ENCODE assay signal across 8 cellular contexts in genomic region chr4:72326692-72327632, GRCh38.
DNase-seq lines count a peak whose midpoint lies in the region; TF ChIP-seq lines count a peak whose summit lies in the region.

No MANE protein-coding gene starts in this region.

- H3K27ac Mint-ChIP-seq in Calu3 (ENCODE audit: unreplicated experiment), result no peak overlapping the region

- CTCF ChIA-PET in Calu3 (lab: Charles Lee), result interaction anchor here (0.6 to 1.6 kb wide), 6 partner anchors 9 to 1059 kb away, joined by 3 to 10 read pairs (median 4); no protein-coding TSS in a partner anchor

- H3K27ac ChIP-seq in HL-60 (replicated peaks), result no peak overlapping the region
- H3K27ac ChIP-seq in transverse colon, result no peak overlapping the region

- 44 to 56% methylated on average over 2 of the region's 2 CpGs for WGBS in transverse colon (ENCODE audit: low coverage in 1 of 2), 2 donors

- H3K27me3 ChIP-seq in HL-60 (ENCODE audit: insufficient read depth, poor library complexity, severe bottlenecking) (no peaks in the 10 kb centered on the region), transverse colon (no peaks in the 10 kb centered on the region)

- H3K9me3 ChIP-seq in transverse colon, result no peaks in the 10 kb centered on the region

- intact Hi-C loops in Calu3 (cut with micrococcal nuclease; ENCODE audit: unreplicated experiment), result loop anchor here (2.0 to 10.0 kb wide), 3 partner anchors 142 to 698 kb away; no protein-coding TSS in a partner anchor
- intact Hi-C loops in transverse colon (cut with DNase I; ENCODE audit: low total_unique reads), result no loop called here

- no peaks in the 10 kb centered on the region for H3K9me3 Mint-ChIP-seq in Calu3 (ENCODE audit: low read depth, unreplicated experiment)

- no peak for TF ChIP-seq EP300 in transverse colon (IDR thresholded peaks at IDR 0.05; ENCODE audit: low read depth)

- in situ Hi-C loops in SK-MEL-5 (cut with HindIII; ENCODE audit: low pct_unique_long_range_greater_than_20kb, low sequenced_read_pairs) (no loop called here), transverse colon (cut with MboI; ENCODE audit: low pct_ligation_motif_present in 1 of 4, low pct_unique_long_range_greater_than_20kb in 1 of 4, low sequenced_read_pairs in 3 of 4) (no loop called here)

- DNase-seq in Calu3 (no peak), HL-60 (ENCODE audit: low read depth in 1 of 2, low spot score in 1 of 2) (no peak), SK-MEL-5 (ENCODE audit: low read depth, low spot score) (peak; percentile 60), foreskin fibroblast (peak in 1 of 2 donors; percentile 52), transverse colon (no peak), HuH-7.5 (ENCODE audit: low spot score) (no peak), T1000 (lab: John Stamatoyannopoulos, UW) (no peak), occipital lobe (lab: John Stamatoyannopoulos, UW) (no peak)

- TF ChIP-seq CTCF in Calu3 (IDR thresholded peaks at IDR 0.05; ENCODE audit: unreplicated experiment) (peak; percentile 26), HL-60 (IDR thresholded peaks at IDR 0.05; ENCODE audit: insufficient read depth, low read length) (peak; percentile 20), foreskin fibroblast (IDR thresholded peaks at IDR 0.05; ENCODE audit: low read depth, low read length) (peak; percentile 57), transverse colon (IDR thresholded peaks at IDR 0.05) (peak; percentile 50 to 58 (median 51))

- H3K36me3 Mint-ChIP-seq in Calu3 (ENCODE audit: insufficient read depth, unreplicated experiment), result no peaks in the 10 kb centered on the region

- no peak overlapping the region for H3K4me3 Mint-ChIP-seq in Calu3 (ENCODE audit: low read depth, unreplicated experiment)

- no TSS peak for BruUV-seq in Calu3 (replicated peaks; lab: Mats Ljungman, UMichigan)

- TF ChIP-seq POLR2A in transverse colon (IDR thresholded peaks at IDR 0.05), result no peak

- H3K4me3 ChIP-seq in HL-60 (replicated peaks; ENCODE audit: insufficient read depth, low read length) (no peak overlapping the region), foreskin fibroblast (ENCODE audit: low read depth in 1 of 2, low read length in 2 of 2) (no peak overlapping the region), transverse colon (no peak overlapping the region)

- peaks cover 0 to 19% (median 9%) of the 10 kb centered on the region in 4 donors for H3K4me1 ChIP-seq in transverse colon

- H3K4me1 Mint-ChIP-seq in Calu3 (ENCODE audit: low read depth, unreplicated experiment), result peaks cover 23% of the 10 kb centered on the region

- no peaks in the 10 kb centered on the region for H3K27me3 Mint-ChIP-seq in Calu3 (ENCODE audit: unreplicated experiment)

- no peaks in the 10 kb centered on the region for H3K36me3 ChIP-seq in transverse colon
